Comparison of ENCODE assay signal across 10 cellular contexts in the genomic region with DNA sequence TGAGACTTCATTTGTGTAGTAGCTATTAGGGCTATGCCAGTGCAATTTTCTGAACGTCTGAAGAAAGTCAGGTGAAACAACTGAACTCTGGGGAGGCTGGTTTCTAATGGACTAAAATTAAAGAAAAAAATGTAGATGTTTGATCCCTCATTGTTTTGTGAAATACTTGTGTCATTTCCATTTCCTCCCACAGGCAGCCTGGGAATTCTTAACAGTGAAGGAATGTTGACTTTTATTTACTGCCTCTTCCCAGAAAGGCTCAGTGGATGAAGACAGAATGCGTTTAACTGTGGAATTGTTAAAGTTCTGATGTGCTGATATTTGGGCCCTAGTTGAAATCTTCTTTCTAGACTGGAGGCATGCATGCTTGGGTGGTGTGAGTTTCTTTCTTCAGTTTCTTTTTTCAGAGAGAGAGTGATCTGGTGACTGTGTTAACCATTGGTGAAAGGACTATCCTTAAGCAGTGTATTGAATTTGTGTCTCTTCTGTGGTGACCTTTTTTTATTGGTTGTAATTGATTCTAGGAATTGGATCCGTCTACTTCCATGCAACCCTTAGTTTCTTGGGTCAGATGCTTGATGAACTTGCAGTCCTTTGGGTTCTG. TPM values are rescaled to one million over a fixed set of nuclear protein-coding genes. Genes with fewer than 3 reads are reported as not detected.
DNase-seq lines count a peak whose midpoint lies in the region; ATAC-seq and TF ChIP-seq lines count a peak whose summit lies in the region.
"Had no signal": no experiment of that assay in that cellular context is flagged by ENCODE, and none has a peak within 500 bp of the region (broad histone marks: within the 10 kb centered on the region; RNA-seq: fewer than 3 reads in every experiment).

No MANE protein-coding gene starts in this region.

- H4K20me1 ChIP-seq in GM23248 (ENCODE audit: insufficient read depth) (no peaks in the 10 kb centered on the region), smooth muscle cell (ENCODE audit: low read depth) (no peaks in the 10 kb centered on the region)

- H2BK5ac ChIP-seq in mesenchymal stem cell (ENCODE audit: low read depth, low read length, poor library complexity, severe bottlenecking): no peak overlapping the region

- H3K27ac ChIP-seq in GM23248 (no peak overlapping the region), mesenchymal stem cell (ENCODE audit: low read length, poor library complexity, severe bottlenecking) (no peak overlapping the region), smooth muscle cell (ENCODE audit: low read depth) (no peak overlapping the region)
- H3K27ac ChIP-seq: foreskin keratinocyte had no signal

- no peaks in the 10 kb centered on the region for H3K9me2 ChIP-seq in GM23248 (ENCODE audit: insufficient read depth)

- TF ChIP-seq CTCF in smooth muscle cell (IDR thresholded peaks at IDR 0.05; ENCODE audit: borderline replicate concordance, insufficient read depth, poor library complexity, severe bottlenecking): no peak

- H3K14ac ChIP-seq in mesenchymal stem cell (ENCODE audit: low read length in 2 of 2): no peak overlapping the region

- H3K9ac ChIP-seq in GM23248: no peak overlapping the region
- no peak overlapping the region for H3K9ac ChIP-seq in mesenchymal stem cell (ENCODE audit: low read length)
- no peak overlapping the region for H3K9ac ChIP-seq in smooth muscle cell (ENCODE audit: low read depth)

- ATAC-seq in GM18873 (IDR thresholded peaks at IDR 0.05; ENCODE audit: low FRiP score, unreplicated experiment) (peak; percentile 66), HG03432 (IDR thresholded peaks at IDR 0.05; ENCODE audit: unreplicated experiment) (peak; percentile 91)
- ATAC-seq: foreskin keratinocyte had no signal

- H3K23ac ChIP-seq in mesenchymal stem cell (ENCODE audit: low read length in 2 of 2): no peak overlapping the region

- no peaks in the 10 kb centered on the region for H3K79me2 ChIP-seq in GM23248 (ENCODE audit: insufficient read depth)
- H3K79me2 ChIP-seq in smooth muscle cell (ENCODE audit: low read depth): no peaks in the 10 kb centered on the region

- no peak overlapping the region for H2BK15ac ChIP-seq in mesenchymal stem cell (ENCODE audit: low read depth, poor library complexity, severe bottlenecking)

- H3K4me2 ChIP-seq in GM23248 (ENCODE audit: unreplicated experiment) (no peak overlapping the region), mesenchymal stem cell (ENCODE audit: low read length, poor library complexity, severe bottlenecking) (no peak overlapping the region), smooth muscle cell (no peak overlapping the region)

- no peak overlapping the region for H4K91ac ChIP-seq in mesenchymal stem cell (ENCODE audit: low read length)

- H3K36me3 ChIP-seq in GM23248 (ENCODE audit: low read depth) (no peaks in the 10 kb centered on the region), mesenchymal stem cell (ENCODE audit: control insufficient read depth in 1 of 2, insufficient read depth in 2 of 2, low read depth in 1 of 2, low read length in 2 of 2) (peaks cover 0 to 20% of the 10 kb centered on the region in 2 experiments), smooth muscle cell (ENCODE audit: low read depth) (no peaks in the 10 kb centered on the region)

- H2BK120ac ChIP-seq in mesenchymal stem cell (ENCODE audit: low read depth, low read length): no peak overlapping the region

- DNase-seq in GM23248: peak; percentile 8
- DNase-seq in mesenchymal stem cell: peak; percentile 22
- no peak for DNase-seq in HuH-7.5 (ENCODE audit: low spot score)
- DNase-seq in stimulated activated CD4-positive, alpha-beta T cell treated with anti-CD3 and anti-CD28 coated beads, Interleukin-4, amount 100 ng/mL, for 24 hours: no peak
- DNase-seq in smooth muscle cell (lab: John Stamatoyannopoulos, UW; ENCODE audit: unreplicated experiment): no peak
- no peak for DNase-seq in SK-N-DZ (ENCODE audit: low spot score)
- DNase-seq: CD4-positive, alpha-beta memory T cell; foreskin keratinocyte had no signal

- WGBS in GM23248 (ENCODE audit: low coverage in 1 of 2, low lambda C conversion rate in 2 of 2, missing lambda C conversion rate in 2 of 2), 2 experiments: 33 to 39% methylated on average over 3 of the region's 3 CpGs
- WGBS in mesenchymal stem cell: 31% methylated on average over 3 of the region's 3 CpGs
- WGBS in smooth muscle cell (ENCODE audit: low lambda C conversion rate): 35% methylated on average over 3 of the region's 3 CpGs

- no peak overlapping the region for H2BK12ac ChIP-seq in mesenchymal stem cell (ENCODE audit: low read length in 2 of 2)

- H3K4me1 ChIP-seq in GM23248 (ENCODE audit: insufficient read depth) (0 out of 2 replicates have a peak, but pooled peaks cover under 1% of the 10 kb centered on the region), mesenchymal stem cell (ENCODE audit: control insufficient read depth, insufficient read depth, low read depth, low read length) (no peaks in the 10 kb centered on the region), smooth muscle cell (ENCODE audit: low read depth) (peaks cover 4% of the 10 kb centered on the region)
- H3K4me1 ChIP-seq: foreskin keratinocyte had no signal

- H3F3A ChIP-seq in GM23248 (ENCODE audit: insufficient read depth): no peaks in the 10 kb centered on the region
- H3F3A ChIP-seq in smooth muscle cell (ENCODE audit: low read depth): peaks cover 3% of the 10 kb centered on the region

- 0 out of 2 replicates have a peak overlapping the region, but pooled peaks have one; percentile 40 for H2AFZ ChIP-seq in GM23248
- H2AFZ ChIP-seq in mesenchymal stem cell (ENCODE audit: low read depth, low read length): no peak overlapping the region
- H2AFZ ChIP-seq in smooth muscle cell (ENCODE audit: low read depth): no peak overlapping the region

- in situ Hi-C loops in GM23248 (cut with MboI): no loop called here

- H3K27me3 ChIP-seq in GM23248 (replicated peaks; ENCODE audit: insufficient read depth) (no peaks in the 10 kb centered on the region), mesenchymal stem cell (ENCODE audit: control insufficient read depth in 1 of 2, insufficient read depth in 1 of 2, low read length in 2 of 2) (no peaks in the 10 kb centered on the region), smooth muscle cell (ENCODE audit: low read depth) (no peaks in the 10 kb centered on the region)
- H3K27me3 ChIP-seq: foreskin keratinocyte had no signal

- no peak overlapping the region for H3K4ac ChIP-seq in mesenchymal stem cell (ENCODE audit: low read depth in 1 of 2, low read length in 2 of 2)

- H3K18ac ChIP-seq in mesenchymal stem cell (ENCODE audit: low read depth in 1 of 2, low read length in 2 of 2): peak overlapping the region in 1 of 2 experiments; percentile 24

- H3K4me3 ChIP-seq in GM23248 (no peak overlapping the region), mesenchymal stem cell (ENCODE audit: insufficient read depth in 1 of 2, low read depth in 1 of 2, low read length in 2 of 2) (no peak overlapping the region), smooth muscle cell (no peak overlapping the region)

- peaks cover 6% of the 10 kb centered on the region for H3K79me1 ChIP-seq in mesenchymal stem cell (replicated peaks; ENCODE audit: low read length, poor library complexity, severe bottlenecking)

- no peak overlapping the region for H2AK5ac ChIP-seq in mesenchymal stem cell (ENCODE audit: low read length, severe bottlenecking)

- H3K9me3 ChIP-seq in GM23248 (ENCODE audit: low read depth): no peaks in the 10 kb centered on the region
- no peaks in the 10 kb centered on the region for H3K9me3 ChIP-seq in mesenchymal stem cell (ENCODE audit: control insufficient read depth, low read length)
- H3K9me3 ChIP-seq in smooth muscle cell (replicated peaks; ENCODE audit: low read depth): no peaks in the 10 kb centered on the region

- no peak overlapping the region for H4K8ac ChIP-seq in mesenchymal stem cell (ENCODE audit: low read length)

RNA-seq across cellular contexts. Expression of a gene that starts 15.5 kb away (rescaled TPM):
- total RNA-seq in GM23248 (2014; rRNA removed; shearing (Covaris generic)): 0.76 and 3.7 TPM in 2 replicates
- 0.30 and 0.48 TPM in 2 replicates for polyA plus RNA-seq in GM23248 (2016; fragmentation: Nextera tagmentation; extraction: Ambion mirVana)
- 2.0 TPM for polyA plus RNA-seq in mesenchymal stem cell (2013, experiment 1 of 2)
- 2.2 TPM for polyA plus RNA-seq in mesenchymal stem cell (2013, experiment 2 of 2)
- 3.0 and 4.2 TPM in 2 replicates for total RNA-seq in smooth muscle cell
- 0.49 and 1.1 TPM in 2 replicates for polyA plus RNA-seq in smooth muscle cell
- polyA plus RNA-seq in SK-N-DZ (2014; cell fraction: cytosol; rRNA removed): 0.65 and 0.96 TPM in 2 replicates
- 0.79 and 1.6 TPM in 2 replicates for polyA plus RNA-seq in SK-N-DZ (2014; cell fraction: nucleus; rRNA removed)

RNA-seq across cellular contexts. Expression of a gene that starts 44.2 kb away (rescaled TPM):
- total RNA-seq in GM23248 (2014; rRNA removed; shearing (Covaris generic)): 857 and 958 TPM in 2 replicates
- 986 and 991 TPM in 2 replicates for polyA plus RNA-seq in GM23248 (2016; fragmentation: Nextera tagmentation; extraction: Ambion mirVana)
- 2,082 TPM for polyA plus RNA-seq in mesenchymal stem cell (2013, experiment 1 of 2)
- 2,286 TPM for polyA plus RNA-seq in mesenchymal stem cell (2013, experiment 2 of 2)
- 1,306 and 1,413 TPM in 2 replicates for total RNA-seq in smooth muscle cell
- polyA plus RNA-seq in smooth muscle cell: 844 and 935 TPM in 2 replicates
- polyA plus RNA-seq in SK-N-DZ (2014; cell fraction: cytosol; rRNA removed): 1,251 and 1,297 TPM in 2 replicates
- polyA plus RNA-seq in SK-N-DZ (2014; cell fraction: nucleus; rRNA removed): 1,000 and 1,088 TPM in 2 replicates

Comparison
In these comparisons a context has a peak if more than half of its experiments do, and no peak if none do; other contexts are left out.
1. DNase-seq: peak in GM23248 (single experiment) and mesenchymal stem cell (single experiment); none in HuH-7.5 (single experiment), stimulated activated CD4-positive, alpha-beta T cell treated with anti-CD3 and anti-CD28 coated beads, Interleukin-4, amount 100 ng/mL, for 24 hours (single experiment), smooth muscle cell (single experiment) and SK-N-DZ (single experiment).